Comparison of ENCODE assay signal across 17 cellular contexts in genomic region chr11:132838621-132839020, GRCh38.
DNase-seq lines count a peak whose midpoint lies in the region; ATAC-seq and FAIRE-seq lines count a peak whose summit lies in the region.
"Had no signal": no experiment of that assay in that cellular context is flagged by ENCODE, and none has a peak within 500 bp of the region (broad histone marks: within the 10 kb centered on the region; RNA-seq: fewer than 3 reads in every experiment).

No MANE protein-coding gene starts in this region.

- no peaks in the 10 kb centered on the region for H3K4me1 ChIP-seq in adipocyte (ENCODE audit: control insufficient read depth, insufficient read depth, low read length)

- H3K27ac Mint-ChIP-seq in activated CD4-positive, alpha-beta memory T cell treated with anti-CD3 and anti-CD28 coated beads, Interleukin-2, amount 10 ng/mL, durations not matched to agents 7 days and 5 days, result no peak overlapping the region
- H3K27ac Mint-ChIP-seq: activated naive CD4-positive, alpha-beta T cell treated with anti-CD3 and anti-CD28 coated beads, Interleukin-2, amount 50 U/mL, for 24 hours; dendritic cell treated with granulocyte-macrophage colony-stimulating factor and Interleukin-4, amounts not matched to agents 40 ng/mL and 50 ng/mL, for 4 days; naive thymus-derived CD4-positive, alpha-beta T cell had no signal

- no peaks in the 10 kb centered on the region for H3K27me3 ChIP-seq in adipocyte (replicated peaks; ENCODE audit: control insufficient read depth, insufficient read depth, low read length)
- H3K27me3 ChIP-seq in H7 (ENCODE audit: control insufficient read depth, insufficient read depth, low read length), result no peaks in the 10 kb centered on the region

- no peaks in the 10 kb centered on the region for H3K9me3 ChIP-seq in adipocyte (ENCODE audit: control insufficient read depth, low read length)

- no peak for FAIRE-seq in HTR-8/SVneo (lab: Jason Lieb, UNC)
- FAIRE-seq: A204.1, frontal cortex had no signal

- no peaks in the 10 kb centered on the region for H3K4me1 Mint-ChIP-seq in activated CD4-positive, alpha-beta memory T cell treated with anti-CD3 and anti-CD28 coated beads, Interleukin-2, amount 10 ng/mL, durations not matched to agents 7 days and 5 days
- H3K4me1 Mint-ChIP-seq: activated naive CD4-positive, alpha-beta T cell treated with anti-CD3 and anti-CD28 coated beads, Interleukin-2, amount 50 U/mL, for 24 hours; naive thymus-derived CD4-positive, alpha-beta T cell had no signal

- H3K4me3 Mint-ChIP-seq in activated CD4-positive, alpha-beta memory T cell treated with anti-CD3 and anti-CD28 coated beads, Interleukin-2, amount 10 ng/mL, durations not matched to agents 7 days and 5 days, result no peak overlapping the region
- H3K4me3 Mint-ChIP-seq: activated naive CD4-positive, alpha-beta T cell treated with anti-CD3 and anti-CD28 coated beads, Interleukin-2, amount 50 U/mL, for 24 hours; dendritic cell treated with granulocyte-macrophage colony-stimulating factor and Interleukin-4, amounts not matched to agents 40 ng/mL and 50 ng/mL, for 4 days; naive thymus-derived CD4-positive, alpha-beta T cell had no signal

- CTCF ChIA-PET in activated CD4-positive, alpha-beta memory T cell treated with anti-CD3 and anti-CD28 coated beads, Interleukin-2, amount 10 ng/mL, durations not matched to agents 7 days and 5 days (lab: Charles Lee), result no interaction called here

- H3K36me3 Mint-ChIP-seq in activated CD4-positive, alpha-beta memory T cell treated with anti-CD3 and anti-CD28 coated beads, Interleukin-2, amount 10 ng/mL, durations not matched to agents 7 days and 5 days (ENCODE audit: low read depth), result no peaks in the 10 kb centered on the region
- H3K36me3 Mint-ChIP-seq: activated naive CD4-positive, alpha-beta T cell treated with anti-CD3 and anti-CD28 coated beads, Interleukin-2, amount 50 U/mL, for 24 hours; naive thymus-derived CD4-positive, alpha-beta T cell had no signal

- DNase-seq in A172 (ENCODE audit: low spot score) (peak; percentile 74), HTR-8/SVneo (ENCODE audit: insufficient read length, low spot score) (peak; percentile 10), adipocyte (ENCODE audit: low read depth) (peak; percentile 47), iris pigment epithelial cell (ENCODE audit: low read depth) (peak; percentile 22), H7 (no peak)
- DNase-seq in activated CD4-positive, alpha-beta T cell treated with anti-CD3 and anti-CD28 coated beads, Interleukin-2, amount 50 U/mL, for 4 hours, result no peak
- no peak for DNase-seq in activated CD4-positive, alpha-beta memory T cell treated with anti-CD3 and anti-CD28 coated beads, Interleukin-2, amount 10 ng/mL, durations not matched to agents 7 days and 5 days
- DNase-seq: activated CD8-positive, alpha-beta memory T cell treated with anti-CD3 and anti-CD28 coated beads, Interleukin-2, amount 50 U/mL, for 4 hours; naive thymus-derived CD4-positive, alpha-beta T cell; NCI-H1105; NCI-H524; SHP77 had no signal

- ATAC-seq in HG03469 (IDR thresholded peaks at IDR 0.05; ENCODE audit: unreplicated experiment), result no peak
- ATAC-seq: naive thymus-derived CD4-positive, alpha-beta T cell had no signal

- peaks cover 2% of the 10 kb centered on the region for H3K9me3 Mint-ChIP-seq in activated CD4-positive, alpha-beta memory T cell treated with anti-CD3 and anti-CD28 coated beads, Interleukin-2, amount 10 ng/mL, durations not matched to agents 7 days and 5 days

- no peak overlapping the region for H3K9ac ChIP-seq in adipocyte (ENCODE audit: low read length)

- no peaks in the 10 kb centered on the region for H3K36me3 ChIP-seq in adipocyte (ENCODE audit: control insufficient read depth, insufficient read depth, low read length, severe bottlenecking)
- H3K36me3 ChIP-seq in H7 (replicated peaks; ENCODE audit: control insufficient read depth, insufficient read depth, low read length), result no peaks in the 10 kb centered on the region

- POLR2A ChIA-PET in activated CD4-positive, alpha-beta memory T cell treated with anti-CD3 and anti-CD28 coated beads, Interleukin-2, amount 10 ng/mL, durations not matched to agents 7 days and 5 days (lab: Charles Lee), result no interaction called here

- H3K4me3 ChIP-seq in adipocyte (ENCODE audit: low read length) (no peak overlapping the region), H7 (ENCODE audit: insufficient read depth, low read depth, low read length) (no peak overlapping the region)

- H3K27me3 Mint-ChIP-seq in activated CD4-positive, alpha-beta memory T cell treated with anti-CD3 and anti-CD28 coated beads, Interleukin-2, amount 10 ng/mL, durations not matched to agents 7 days and 5 days, result no peaks in the 10 kb centered on the region
- H3K27me3 Mint-ChIP-seq: activated naive CD4-positive, alpha-beta T cell treated with anti-CD3 and anti-CD28 coated beads, Interleukin-2, amount 50 U/mL, for 24 hours; dendritic cell treated with granulocyte-macrophage colony-stimulating factor and Interleukin-4, amounts not matched to agents 40 ng/mL and 50 ng/mL, for 4 days had no signal

Comparison
In these comparisons a context has a peak if more than half of its experiments do, and no peak if none do; other contexts are left out.
1. DNase-seq: peak in A172 (single experiment), HTR-8/SVneo (single experiment), adipocyte (single experiment) and iris pigment epithelial cell (single experiment); none in activated CD4-positive, alpha-beta T cell treated with anti-CD3 and anti-CD28 coated beads, Interleukin-2, amount 50 U/mL, for 4 hours (0 of 2), H7 (single experiment) and activated CD4-positive, alpha-beta memory T cell treated with anti-CD3 and anti-CD28 coated beads, Interleukin-2, amount 10 ng/mL, durations not matched to agents 7 days and 5 days (single experiment).